In genomic region chr2:164669291-164669690, GRCh38 we compare ENCODE assay signal across 8 cellular contexts. TPM values are rescaled to one million over a fixed set of nuclear protein-coding genes. Genes with fewer than 3 reads are reported as not detected.
"Had no signal": no experiment of that assay in that cellular context is flagged by ENCODE, and none has a peak within 500 bp of the region (broad histone marks: within the 10 kb centered on the region; RNA-seq: fewer than 3 reads in every experiment).

No MANE protein-coding gene starts in this region.

- ATAC-seq: GM12878 had no signal

- FAIRE-seq: G401.6, GM12878, GM12891, GM12892, GM18507, GM19239 had no signal

- H3K4me3 ChIP-seq: GM12878 had no signal

- DNase-seq: GDM1, GF-D8 had no signal

RNA-seq across cellular contexts. Expression of gene GRB14, which starts 48.0 kb away (rescaled TPM):
- total RNA-seq: GM12878 had no signal
